ENCODE assay signal across 1 cellular context in the genomic region with DNA sequence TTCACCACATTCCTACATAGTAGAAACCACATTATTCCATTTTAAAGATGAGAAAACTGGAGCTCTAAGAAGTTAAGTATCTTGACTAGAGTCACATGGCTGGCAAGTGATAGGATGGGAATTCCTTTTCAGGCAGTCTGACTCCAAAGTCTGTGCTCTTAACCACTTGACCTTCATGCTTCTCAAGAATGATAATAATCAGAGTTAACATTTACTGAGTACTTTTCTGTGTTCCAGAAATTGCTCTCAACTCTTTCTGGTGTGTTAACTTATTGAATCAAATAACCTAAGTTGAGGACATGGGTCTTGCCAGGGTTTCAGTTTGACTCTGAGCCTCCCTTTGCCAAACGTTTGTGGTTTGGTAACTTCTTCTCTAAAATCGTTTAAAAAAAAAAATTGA.
TF ChIP-seq lines count a peak whose summit lies in the region.

No MANE protein-coding gene starts in this region.

TF ChIP-seq in WTC11, 78 proteins besides CTCF, POLR2A, EP300 and RAD21 (continued from another document):
- TF ChIP-seq, protein P1, sequence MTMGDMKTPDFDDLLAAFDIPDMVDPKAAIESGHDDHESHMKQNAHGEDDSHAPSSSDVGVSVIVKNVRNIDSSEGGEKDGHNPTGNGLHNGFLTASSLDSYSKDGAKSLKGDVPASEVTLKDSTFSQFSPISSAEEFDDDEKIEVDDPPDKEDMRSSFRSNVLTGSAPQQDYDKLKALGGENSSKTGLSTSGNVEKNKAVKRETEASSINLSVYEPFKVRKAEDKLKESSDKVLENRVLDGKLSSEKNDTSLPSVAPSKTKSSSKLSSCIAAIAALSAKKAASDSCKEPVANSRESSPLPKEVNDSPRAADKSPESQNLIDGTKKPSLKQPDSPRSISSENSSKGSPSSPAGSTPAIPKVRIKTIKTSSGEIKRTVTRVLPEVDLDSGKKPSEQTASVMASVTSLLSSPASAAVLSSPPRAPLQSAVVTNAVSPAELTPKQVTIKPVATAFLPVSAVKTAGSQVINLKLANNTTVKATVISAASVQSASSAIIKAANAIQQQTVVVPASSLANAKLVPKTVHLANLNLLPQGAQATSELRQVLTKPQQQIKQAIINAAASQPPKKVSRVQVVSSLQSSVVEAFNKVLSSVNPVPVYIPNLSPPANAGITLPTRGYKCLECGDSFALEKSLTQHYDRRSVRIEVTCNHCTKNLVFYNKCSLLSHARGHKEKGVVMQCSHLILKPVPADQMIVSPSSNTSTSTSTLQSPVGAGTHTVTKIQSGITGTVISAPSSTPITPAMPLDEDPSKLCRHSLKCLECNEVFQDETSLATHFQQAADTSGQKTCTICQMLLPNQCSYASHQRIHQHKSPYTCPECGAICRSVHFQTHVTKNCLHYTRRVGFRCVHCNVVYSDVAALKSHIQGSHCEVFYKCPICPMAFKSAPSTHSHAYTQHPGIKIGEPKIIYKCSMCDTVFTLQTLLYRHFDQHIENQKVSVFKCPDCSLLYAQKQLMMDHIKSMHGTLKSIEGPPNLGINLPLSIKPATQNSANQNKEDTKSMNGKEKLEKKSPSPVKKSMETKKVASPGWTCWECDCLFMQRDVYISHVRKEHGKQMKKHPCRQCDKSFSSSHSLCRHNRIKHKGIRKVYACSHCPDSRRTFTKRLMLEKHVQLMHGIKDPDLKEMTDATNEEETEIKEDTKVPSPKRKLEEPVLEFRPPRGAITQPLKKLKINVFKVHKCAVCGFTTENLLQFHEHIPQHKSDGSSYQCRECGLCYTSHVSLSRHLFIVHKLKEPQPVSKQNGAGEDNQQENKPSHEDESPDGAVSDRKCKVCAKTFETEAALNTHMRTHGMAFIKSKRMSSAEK (CRISPR knock-in tag; IDR thresholded peaks at IDR 0.05; ENCODE audit: borderline replicate concordance): no peak
- no peak for TF ChIP-seq PRRX2 (CRISPR knock-in tag; IDR thresholded peaks at IDR 0.05)
- TF ChIP-seq, protein P2, sequence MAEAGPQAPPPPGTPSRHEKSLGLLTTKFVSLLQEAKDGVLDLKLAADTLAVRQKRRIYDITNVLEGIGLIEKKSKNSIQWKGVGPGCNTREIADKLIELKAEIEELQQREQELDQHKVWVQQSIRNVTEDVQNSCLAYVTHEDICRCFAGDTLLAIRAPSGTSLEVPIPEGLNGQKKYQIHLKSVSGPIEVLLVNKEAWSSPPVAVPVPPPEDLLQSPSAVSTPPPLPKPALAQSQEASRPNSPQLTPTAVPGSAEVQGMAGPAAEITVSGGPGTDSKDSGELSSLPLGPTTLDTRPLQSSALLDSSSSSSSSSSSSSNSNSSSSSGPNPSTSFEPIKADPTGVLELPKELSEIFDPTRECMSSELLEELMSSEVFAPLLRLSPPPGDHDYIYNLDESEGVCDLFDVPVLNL (CRISPR knock-in tag; IDR thresholded peaks at IDR 0.05; ENCODE audit: borderline replicate concordance, low read depth): no peak
- TF ChIP-seq, protein P3, sequence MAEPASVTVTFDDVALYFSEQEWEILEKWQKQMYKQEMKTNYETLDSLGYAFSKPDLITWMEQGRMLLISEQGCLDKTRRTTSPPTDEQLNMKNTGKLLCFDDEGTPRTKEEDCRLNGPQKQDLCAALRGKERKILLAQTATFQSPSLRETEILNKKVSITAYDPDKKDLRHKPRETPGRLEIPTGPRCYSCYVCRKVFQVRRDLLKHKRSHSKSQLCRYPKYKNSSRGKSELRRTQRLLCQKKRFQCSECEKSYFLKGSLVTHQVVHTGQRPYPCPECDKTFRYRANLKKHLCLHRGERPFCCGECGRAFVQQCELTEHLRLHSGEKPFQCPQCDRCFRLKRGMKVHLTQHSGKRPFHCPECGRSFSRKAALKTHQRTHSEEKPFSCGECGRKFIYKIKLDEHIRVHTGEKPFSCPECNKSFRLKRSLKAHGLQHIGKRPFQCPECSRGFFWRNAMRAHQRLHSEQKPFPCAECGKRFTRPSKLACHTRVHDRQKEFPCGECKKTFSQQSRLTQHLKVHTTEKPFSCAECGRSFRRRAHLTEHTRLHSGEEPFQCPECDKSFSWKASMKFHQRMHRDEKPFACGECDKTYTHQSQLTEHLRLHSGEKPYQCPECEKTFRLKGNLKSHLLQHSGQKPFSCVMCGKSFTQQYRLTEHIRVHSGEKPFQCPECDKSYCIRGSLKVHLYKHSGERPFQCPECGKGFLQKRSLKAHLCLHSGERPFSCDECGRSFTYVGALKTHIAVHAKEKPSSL (CRISPR knock-in tag; conservative IDR thresholded peaks at IDR 0.05): no peak
- no peak for TF ChIP-seq ZNF317 (CRISPR knock-in tag; IDR thresholded peaks at IDR 0.05; ENCODE audit: borderline replicate concordance, low read depth)
- no peak for TF ChIP-seq SP1 (CRISPR knock-in tag; conservative IDR thresholded peaks at IDR 0.05)
- TF ChIP-seq GABPB1 (CRISPR knock-in tag; IDR thresholded peaks at IDR 0.05): no peak
